ENCODE assay signal across 2 cellular contexts in the genomic region with DNA sequence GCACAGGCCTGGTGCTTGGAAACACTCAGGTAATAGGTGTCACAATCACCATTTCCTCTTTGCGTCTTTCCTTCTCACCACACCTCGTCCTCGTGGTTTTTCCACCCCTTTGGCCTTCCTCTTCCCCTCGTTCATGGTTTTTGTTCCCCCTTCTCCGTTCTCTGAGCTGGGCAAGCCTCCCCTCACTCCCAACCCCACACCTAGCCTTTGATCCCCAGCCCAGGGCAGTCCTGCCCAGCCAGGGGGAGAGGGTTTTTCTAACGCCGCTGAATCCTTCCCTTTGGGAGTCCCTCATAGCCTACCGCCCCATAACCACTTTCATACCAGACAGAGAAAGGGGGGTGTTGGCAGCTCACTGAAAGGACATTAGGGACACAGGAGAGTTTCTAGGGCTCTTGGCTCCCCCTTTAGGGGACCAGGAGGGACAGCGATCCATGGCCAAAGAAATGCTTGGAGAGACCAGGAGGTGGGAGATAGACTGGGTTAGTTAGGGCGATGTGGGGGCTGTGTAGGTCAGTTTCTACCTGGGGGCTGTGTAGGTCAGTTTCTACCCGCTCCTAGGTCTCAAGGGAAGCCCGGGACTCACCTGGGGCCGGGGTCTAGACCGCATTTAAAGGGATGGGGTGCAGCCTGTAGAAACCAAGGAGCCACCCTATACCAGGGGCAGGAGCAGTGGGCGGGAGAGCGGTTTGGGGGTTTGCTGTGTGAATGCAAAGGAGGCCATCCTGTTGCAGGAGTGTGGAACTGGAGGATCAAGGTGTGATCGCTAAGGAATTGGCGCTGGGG.
A peak's percentile ranks its signal among the peaks of the same experiment; 100 is the strongest.
TF ChIP-seq lines count a peak whose summit lies in the region.

No MANE protein-coding gene starts in this region.

TF ChIP-seq in IMR-90, 13 proteins besides CTCF, POLR2A, EP300 and RAD21:
- TF ChIP-seq MAZ (IDR thresholded peaks at IDR 0.05; ENCODE audit: borderline replicate concordance, low read depth, low read length), result peak; percentile 26; the same call in 1 of the 2 replicates
- no peak for TF ChIP-seq MAFK (IDR thresholded peaks at IDR 0.05; ENCODE audit: low read depth, low read length)
- TF ChIP-seq RFX5 (IDR thresholded peaks at IDR 0.05; ENCODE audit: low read depth, low read length), result no peak
- TF ChIP-seq USF2 (IDR thresholded peaks at IDR 0.05; ENCODE audit: low read depth, low read length), result no peak
- no peak for TF ChIP-seq SMC3 (IDR thresholded peaks at IDR 0.05; ENCODE audit: low read depth, low read length)
- no peak for TF ChIP-seq MXI1 (IDR thresholded peaks at IDR 0.05; ENCODE audit: borderline replicate concordance, low read depth, low read length)
TF ChIP-seq in IMR-90: peak in this region for 1.

TF ChIP-seq in liver, 16 proteins besides CTCF, POLR2A, EP300 and RAD21:
- TF ChIP-seq GABPA (IDR thresholded peaks at IDR 0.05 in 1 of 2, conservative IDR thresholded peaks at IDR 0.05 in 1 of 2), result no peak
- no peak for TF ChIP-seq TAF1 (conservative IDR thresholded peaks at IDR 0.05)
- no peak for TF ChIP-seq FOXA1 (IDR thresholded peaks at IDR 0.05)
- TF ChIP-seq FOXA2 (IDR thresholded peaks at IDR 0.05), result no peak
- no peak for TF ChIP-seq EGR1 (IDR thresholded peaks at IDR 0.05; ENCODE audit: low read depth in 2 of 2)
- no peak for TF ChIP-seq YY1 (IDR thresholded peaks at IDR 0.05)
- no peak for TF ChIP-seq RXRA (IDR thresholded peaks at IDR 0.05)
- TF ChIP-seq MAX (IDR thresholded peaks at IDR 0.05), result no peak
- no peak for TF ChIP-seq SP1 (IDR thresholded peaks at IDR 0.05)
- TF ChIP-seq JUND (IDR thresholded peaks at IDR 0.05), result no peak
- no peak for TF ChIP-seq ZBTB33 (IDR thresholded peaks at IDR 0.05)
- TF ChIP-seq HNF4G (IDR thresholded peaks at IDR 0.05), result no peak
- TF ChIP-seq, protein P1, sequence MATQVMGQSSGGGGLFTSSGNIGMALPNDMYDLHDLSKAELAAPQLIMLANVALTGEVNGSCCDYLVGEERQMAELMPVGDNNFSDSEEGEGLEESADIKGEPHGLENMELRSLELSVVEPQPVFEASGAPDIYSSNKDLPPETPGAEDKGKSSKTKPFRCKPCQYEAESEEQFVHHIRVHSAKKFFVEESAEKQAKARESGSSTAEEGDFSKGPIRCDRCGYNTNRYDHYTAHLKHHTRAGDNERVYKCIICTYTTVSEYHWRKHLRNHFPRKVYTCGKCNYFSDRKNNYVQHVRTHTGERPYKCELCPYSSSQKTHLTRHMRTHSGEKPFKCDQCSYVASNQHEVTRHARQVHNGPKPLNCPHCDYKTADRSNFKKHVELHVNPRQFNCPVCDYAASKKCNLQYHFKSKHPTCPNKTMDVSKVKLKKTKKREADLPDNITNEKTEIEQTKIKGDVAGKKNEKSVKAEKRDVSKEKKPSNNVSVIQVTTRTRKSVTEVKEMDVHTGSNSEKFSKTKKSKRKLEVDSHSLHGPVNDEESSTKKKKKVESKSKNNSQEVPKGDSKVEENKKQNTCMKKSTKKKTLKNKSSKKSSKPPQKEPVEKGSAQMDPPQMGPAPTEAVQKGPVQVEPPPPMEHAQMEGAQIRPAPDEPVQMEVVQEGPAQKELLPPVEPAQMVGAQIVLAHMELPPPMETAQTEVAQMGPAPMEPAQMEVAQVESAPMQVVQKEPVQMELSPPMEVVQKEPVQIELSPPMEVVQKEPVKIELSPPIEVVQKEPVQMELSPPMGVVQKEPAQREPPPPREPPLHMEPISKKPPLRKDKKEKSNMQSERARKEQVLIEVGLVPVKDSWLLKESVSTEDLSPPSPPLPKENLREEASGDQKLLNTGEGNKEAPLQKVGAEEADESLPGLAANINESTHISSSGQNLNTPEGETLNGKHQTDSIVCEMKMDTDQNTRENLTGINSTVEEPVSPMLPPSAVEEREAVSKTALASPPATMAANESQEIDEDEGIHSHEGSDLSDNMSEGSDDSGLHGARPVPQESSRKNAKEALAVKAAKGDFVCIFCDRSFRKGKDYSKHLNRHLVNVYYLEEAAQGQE (IDR thresholded peaks at IDR 0.05), result no peak
- no peak for TF ChIP-seq NR2F2 (IDR thresholded peaks at IDR 0.05)
